Comparison of ENCODE assay signal across 16 cellular contexts in genomic region chr12:86600664-86601231, GRCh38.
A peak's percentile ranks its signal among the peaks of the same experiment; 100 is the strongest.
DNase-seq lines count a peak whose midpoint lies in the region; ATAC-seq and TF ChIP-seq lines count a peak whose summit lies in the region.
"Had no signal": no experiment of that assay in that cellular context is flagged by ENCODE, and none has a peak within 500 bp of the region (broad histone marks: within the 10 kb centered on the region; RNA-seq: fewer than 3 reads in every experiment).

No MANE protein-coding gene starts in this region.

- H3K27ac Mint-ChIP-seq in chondrocyte (ENCODE audit: unreplicated experiment): no peak overlapping the region
- H3K27ac Mint-ChIP-seq: CD8-positive, alpha-beta T cell had no signal

- DNase-seq in NCI-H146 (lab: John Stamatoyannopoulos, UW) (peak; percentile 16), NCI-H146 treated with DMSO at 0.1 percent for 48 hours (lab: John Stamatoyannopoulos, UW; ENCODE audit: unreplicated experiment) (no peak), chondrocyte (ENCODE audit: low spot score) (peak; percentile 76), mucosa of descending colon (peak in 1 of 3 donors; percentile 36), upper lobe of left lung (peak; percentile 20 to 69), Ammon's horn (ENCODE audit: low spot score) (no peak), NCI-H774 (lab: John Stamatoyannopoulos, UW) (no peak)
- DNase-seq: NCI-H1105, NCI-H187, NCI-H345, NCI-H526 had no signal

- TF ChIP-seq POLR2A in upper lobe of left lung (IDR thresholded peaks at IDR 0.05): no peak

- H3K4me3 Mint-ChIP-seq in chondrocyte (ENCODE audit: unreplicated experiment): no peak overlapping the region
- H3K4me3 Mint-ChIP-seq: CD8-positive, alpha-beta T cell had no signal

- no peak overlapping the region for H3K27ac ChIP-seq in upper lobe of left lung
- H3K27ac ChIP-seq: 22Rv1, HL-60, SJSA1 had no signal

- TF ChIP-seq EP300 in upper lobe of left lung (IDR thresholded peaks at IDR 0.05): no peak

- H3K9me3 ChIP-seq in mucosa of descending colon: no peaks in the 10 kb centered on the region
- no peaks in the 10 kb centered on the region for H3K9me3 ChIP-seq in upper lobe of left lung
- H3K9me3 ChIP-seq: SJSA1 had no signal

- no peaks in the 10 kb centered on the region for H3K36me3 Mint-ChIP-seq in chondrocyte (ENCODE audit: low read depth)
- H3K36me3 Mint-ChIP-seq: CD8-positive, alpha-beta T cell had no signal

- no peak overlapping the region for H3K4me3 ChIP-seq in mucosa of descending colon
- no peak overlapping the region for H3K4me3 ChIP-seq in upper lobe of left lung
- H3K4me3 ChIP-seq: SJSA1 had no signal

- TF ChIP-seq CTCF in chondrocyte (IDR thresholded peaks at IDR 0.05) (no peak), mucosa of descending colon (IDR thresholded peaks at IDR 0.05) (no peak), upper lobe of left lung (IDR thresholded peaks at IDR 0.05) (no peak)

- H3K27me3 ChIP-seq in upper lobe of left lung: no peaks in the 10 kb centered on the region
- H3K27me3 ChIP-seq: SJSA1 had no signal

- no peaks in the 10 kb centered on the region for H3K9me3 Mint-ChIP-seq in chondrocyte (ENCODE audit: low read depth)

- H3K4me1 ChIP-seq in mucosa of descending colon (ENCODE audit: low read depth) (no peaks in the 10 kb centered on the region), upper lobe of left lung (no peaks in the 10 kb centered on the region)
- H3K4me1 ChIP-seq: SJSA1 had no signal

- H3K36me3 ChIP-seq in mucosa of descending colon (ENCODE audit: low read depth) (no peaks in the 10 kb centered on the region), upper lobe of left lung (no peaks in the 10 kb centered on the region)
- H3K36me3 ChIP-seq: SJSA1 had no signal

- H3K4me1 Mint-ChIP-seq in chondrocyte (ENCODE audit: low read depth): peaks cover 5% of the 10 kb centered on the region

- intact Hi-C loops in mucosa of descending colon (cut with DNase I, micrococcal nuclease): no loop called here

- ATAC-seq in mucosa of descending colon: peak; percentile 9
- ATAC-seq in upper lobe of left lung (ENCODE audit: low FRiP score in 2 of 2): peak; percentile 35 to 51
- ATAC-seq in GM18870 (IDR thresholded peaks at IDR 0.05; ENCODE audit: unreplicated experiment): no peak
- ATAC-seq: CD8-positive, alpha-beta T cell had no signal

- no peaks in the 10 kb centered on the region for H3K27me3 Mint-ChIP-seq in chondrocyte (ENCODE audit: low read depth)

- WGBS in upper lobe of left lung, 2 donors: 95 to 97% methylated on average over 7 to 21 of the region's 24 CpGs

Comparison
In these comparisons a context has a peak if more than half of its experiments do, and no peak if none do; other contexts are left out.
1. DNase-seq: peak in NCI-H146 (single experiment), chondrocyte (single experiment) and upper lobe of left lung (2 of 2); none in NCI-H146 treated with DMSO at 0.1 percent for 48 hours (single experiment), Ammon's horn (single experiment) and NCI-H774 (single experiment).